In the genomic region with DNA sequence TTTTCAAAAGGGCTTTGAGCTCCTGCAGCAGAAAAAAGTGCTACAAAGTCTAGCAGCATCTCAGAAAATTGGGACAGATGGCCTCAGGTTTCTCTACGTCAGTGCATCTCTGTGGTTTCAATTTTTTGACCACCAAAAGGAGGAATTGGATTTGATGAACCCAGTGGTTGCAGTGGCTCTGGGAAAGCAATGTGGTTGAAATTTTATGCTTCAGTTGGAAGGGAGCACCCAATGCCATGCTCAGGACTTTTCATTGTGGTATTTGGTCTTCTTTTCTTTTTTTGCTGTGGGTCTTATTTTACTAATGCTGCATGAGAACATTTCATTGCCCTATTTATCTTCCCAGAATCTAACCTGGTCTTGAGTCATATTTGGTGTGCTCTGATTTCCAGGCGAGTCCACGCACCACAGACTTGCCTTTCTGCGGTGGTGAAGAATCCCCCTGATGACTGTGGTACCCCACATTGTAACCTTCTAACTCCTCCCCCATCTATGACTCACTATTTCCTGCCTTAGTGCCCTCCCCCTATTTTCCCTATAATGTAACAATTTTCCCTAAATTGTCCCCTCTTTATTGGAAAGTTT, we compare ENCODE assay signal across 1 cellular context.
A peak's percentile ranks its signal among the peaks of the same experiment; 100 is the strongest.
TF ChIP-seq lines count a peak whose summit lies in the region.

No MANE protein-coding gene starts in this region.

TF ChIP-seq in GM12878, 131 proteins besides CTCF, POLR2A, EP300 and RAD21 (continued from another document and continues in another):
- TF ChIP-seq, protein P1, sequence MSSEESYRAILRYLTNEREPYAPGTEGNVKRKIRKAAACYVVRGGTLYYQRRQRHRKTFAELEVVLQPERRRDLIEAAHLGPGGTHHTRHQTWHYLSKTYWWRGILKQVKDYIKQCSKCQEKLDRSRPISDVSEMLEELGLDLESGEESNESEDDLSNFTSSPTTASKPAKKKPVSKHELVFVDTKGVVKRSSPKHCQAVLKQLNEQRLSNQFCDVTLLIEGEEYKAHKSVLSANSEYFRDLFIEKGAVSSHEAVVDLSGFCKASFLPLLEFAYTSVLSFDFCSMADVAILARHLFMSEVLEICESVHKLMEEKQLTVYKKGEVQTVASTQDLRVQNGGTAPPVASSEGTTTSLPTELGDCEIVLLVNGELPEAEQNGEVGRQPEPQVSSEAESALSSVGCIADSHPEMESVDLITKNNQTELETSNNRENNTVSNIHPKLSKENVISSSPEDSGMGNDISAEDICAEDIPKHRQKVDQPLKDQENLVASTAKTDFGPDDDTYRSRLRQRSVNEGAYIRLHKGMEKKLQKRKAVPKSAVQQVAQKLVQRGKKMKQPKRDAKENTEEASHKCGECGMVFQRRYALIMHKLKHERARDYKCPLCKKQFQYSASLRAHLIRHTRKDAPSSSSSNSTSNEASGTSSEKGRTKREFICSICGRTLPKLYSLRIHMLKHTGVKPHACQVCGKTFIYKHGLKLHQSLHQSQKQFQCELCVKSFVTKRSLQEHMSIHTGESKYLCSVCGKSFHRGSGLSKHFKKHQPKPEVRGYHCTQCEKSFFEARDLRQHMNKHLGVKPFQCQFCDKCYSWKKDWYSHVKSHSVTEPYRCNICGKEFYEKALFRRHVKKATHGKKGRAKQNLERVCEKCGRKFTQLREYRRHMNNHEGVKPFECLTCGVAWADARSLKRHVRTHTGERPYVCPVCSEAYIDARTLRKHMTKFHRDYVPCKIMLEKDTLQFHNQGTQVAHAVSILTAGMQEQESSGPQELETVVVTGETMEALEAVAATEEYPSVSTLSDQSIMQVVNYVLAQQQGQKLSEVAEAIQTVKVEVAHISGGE (CRISPR knock-in tag; IDR thresholded peaks at IDR 0.05): no peak
- peak; percentile 87 for TF ChIP-seq SPI1 (IDR thresholded peaks at IDR 0.05; ENCODE audit: borderline replicate concordance, insufficient read depth, low read depth, low read length)
- no peak for TF ChIP-seq RBBP5 (conservative IDR thresholded peaks at IDR 0.05)
- TF ChIP-seq SREBF1 (IDR thresholded peaks at IDR 0.05; ENCODE audit: low read length): no peak
- TF ChIP-seq FOXM1 (IDR thresholded peaks at IDR 0.05; ENCODE audit: low read depth, low read length): peak; percentile 98
- no peak for TF ChIP-seq SMARCA5 (IDR thresholded peaks at IDR 0.05)
- peak; percentile 96 for TF ChIP-seq MTA3 (IDR thresholded peaks at IDR 0.05; ENCODE audit: borderline replicate concordance, low read length)
- peak; percentile 87 for TF ChIP-seq PML (IDR thresholded peaks at IDR 0.05; ENCODE audit: low read length)
- peak; percentile 86 for TF ChIP-seq BCL11A (IDR thresholded peaks at IDR 0.05; ENCODE audit: low read depth, low read length)
- peak; percentile 57; the same call in 1 of the 2 replicates for TF ChIP-seq NBN (IDR thresholded peaks at IDR 0.05)
- no peak for TF ChIP-seq ESRRA (IDR thresholded peaks at IDR 0.05; ENCODE audit: low read length)
- TF ChIP-seq BMI1 (IDR thresholded peaks at IDR 0.05; ENCODE audit: borderline replicate concordance): peak; percentile 68
- peak; percentile 53 for TF ChIP-seq SMAD1 (IDR thresholded peaks at IDR 0.05; ENCODE audit: low read depth, partially characterized antibody)
- TF ChIP-seq, protein P2, sequence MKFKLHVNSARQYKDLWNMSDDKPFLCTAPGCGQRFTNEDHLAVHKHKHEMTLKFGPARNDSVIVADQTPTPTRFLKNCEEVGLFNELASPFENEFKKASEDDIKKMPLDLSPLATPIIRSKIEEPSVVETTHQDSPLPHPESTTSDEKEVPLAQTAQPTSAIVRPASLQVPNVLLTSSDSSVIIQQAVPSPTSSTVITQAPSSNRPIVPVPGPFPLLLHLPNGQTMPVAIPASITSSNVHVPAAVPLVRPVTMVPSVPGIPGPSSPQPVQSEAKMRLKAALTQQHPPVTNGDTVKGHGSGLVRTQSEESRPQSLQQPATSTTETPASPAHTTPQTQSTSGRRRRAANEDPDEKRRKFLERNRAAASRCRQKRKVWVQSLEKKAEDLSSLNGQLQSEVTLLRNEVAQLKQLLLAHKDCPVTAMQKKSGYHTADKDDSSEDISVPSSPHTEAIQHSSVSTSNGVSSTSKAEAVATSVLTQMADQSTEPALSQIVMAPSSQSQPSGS (IDR thresholded peaks at IDR 0.05; ENCODE audit: low read length): peak; percentile 98
- TF ChIP-seq RCOR1 (conservative IDR thresholded peaks at IDR 0.05; ENCODE audit: low read depth, low read length): no peak
- peak; percentile 68; the same call in 1 of the 2 replicates for TF ChIP-seq TCF7 (IDR thresholded peaks at IDR 0.05; ENCODE audit: borderline replicate concordance)
- no peak for TF ChIP-seq TBL1XR1 (IDR thresholded peaks at IDR 0.05; ENCODE audit: low read depth, low read length)
- TF ChIP-seq MTA2 (IDR thresholded peaks at IDR 0.05; ENCODE audit: low read depth): peak; percentile 88
- TF ChIP-seq KLF5 (IDR thresholded peaks at IDR 0.05; ENCODE audit: partially characterized antibody): peak; percentile 61
- peak; percentile 85 for TF ChIP-seq TCF3 (IDR thresholded peaks at IDR 0.05; ENCODE audit: borderline replicate concordance, insufficient read depth, low read depth, low read length)
- peak; percentile 75 for TF ChIP-seq MEF2B (IDR thresholded peaks at IDR 0.05; ENCODE audit: partially characterized antibody, poor library complexity, severe bottlenecking)
- peak; percentile 96 for TF ChIP-seq ZBED1 (IDR thresholded peaks at IDR 0.05; ENCODE audit: borderline replicate concordance)
- peak; percentile 57 for TF ChIP-seq RELA (IDR thresholded peaks at IDR 0.05; ENCODE audit: borderline replicate concordance, partially characterized antibody)
- peak; percentile 74; the same call in 1 of the 2 replicates for TF ChIP-seq PAX5 (IDR thresholded peaks at IDR 0.05; ENCODE audit: borderline replicate concordance, low read depth, low read length)
- TF ChIP-seq JUNB (IDR thresholded peaks at IDR 0.05): peak; percentile 88
- peak; percentile 84 for TF ChIP-seq TCF12 (IDR thresholded peaks at IDR 0.05; ENCODE audit: low read depth, low read length)
- peak; percentile 70; the same call in 1 of the 2 replicates for TF ChIP-seq GATAD2B (conservative IDR thresholded peaks at IDR 0.05; ENCODE audit: low read depth)
- no peak for TF ChIP-seq NR2C1 (IDR thresholded peaks at IDR 0.05)
- peak; percentile 100 for TF ChIP-seq EED (IDR thresholded peaks at IDR 0.05; ENCODE audit: low read depth)
- TF ChIP-seq ETV6 (conservative IDR thresholded peaks at IDR 0.05 in 1 of 2, IDR thresholded peaks at IDR 0.05 in 1 of 2; ENCODE audit: borderline replicate concordance in 1 of 2, low read depth in 1 of 2): peak in 1 of 2 experiments; percentile 69; a peak in 1 of 4 replicates
- TF ChIP-seq SP1 (IDR thresholded peaks at IDR 0.05; ENCODE audit: low read depth, low read length): peak; percentile 79
- TF ChIP-seq, protein P3, sequence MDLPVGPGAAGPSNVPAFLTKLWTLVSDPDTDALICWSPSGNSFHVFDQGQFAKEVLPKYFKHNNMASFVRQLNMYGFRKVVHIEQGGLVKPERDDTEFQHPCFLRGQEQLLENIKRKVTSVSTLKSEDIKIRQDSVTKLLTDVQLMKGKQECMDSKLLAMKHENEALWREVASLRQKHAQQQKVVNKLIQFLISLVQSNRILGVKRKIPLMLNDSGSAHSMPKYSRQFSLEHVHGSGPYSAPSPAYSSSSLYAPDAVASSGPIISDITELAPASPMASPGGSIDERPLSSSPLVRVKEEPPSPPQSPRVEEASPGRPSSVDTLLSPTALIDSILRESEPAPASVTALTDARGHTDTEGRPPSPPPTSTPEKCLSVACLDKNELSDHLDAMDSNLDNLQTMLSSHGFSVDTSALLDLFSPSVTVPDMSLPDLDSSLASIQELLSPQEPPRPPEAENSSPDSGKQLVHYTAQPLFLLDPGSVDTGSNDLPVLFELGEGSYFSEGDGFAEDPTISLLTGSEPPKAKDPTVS (IDR thresholded peaks at IDR 0.05; ENCODE audit: low read depth, low read length): no peak
- TF ChIP-seq CEBPB (IDR thresholded peaks at IDR 0.05; ENCODE audit: borderline replicate concordance in 1 of 2, low read depth in 2 of 2, low read length in 2 of 2): peak in 1 of 2 experiments; percentile 93; a peak in 1 of 4 replicates
- TF ChIP-seq SMC3 (IDR thresholded peaks at IDR 0.05; ENCODE audit: borderline replicate concordance, low read length): no peak
- TF ChIP-seq, protein P4, sequence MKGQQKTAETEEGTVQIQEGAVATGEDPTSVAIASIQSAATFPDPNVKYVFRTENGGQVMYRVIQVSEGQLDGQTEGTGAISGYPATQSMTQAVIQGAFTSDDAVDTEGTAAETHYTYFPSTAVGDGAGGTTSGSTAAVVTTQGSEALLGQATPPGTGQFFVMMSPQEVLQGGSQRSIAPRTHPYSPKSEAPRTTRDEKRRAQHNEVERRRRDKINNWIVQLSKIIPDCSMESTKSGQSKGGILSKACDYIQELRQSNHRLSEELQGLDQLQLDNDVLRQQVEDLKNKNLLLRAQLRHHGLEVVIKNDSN (IDR thresholded peaks at IDR 0.05; ENCODE audit: borderline replicate concordance, extremely low read length, insufficient read depth, low read depth, low read length): no peak
- no peak for TF ChIP-seq KAT2A (conservative IDR thresholded peaks at IDR 0.05; ENCODE audit: control insufficient read depth, low read depth, low read length)
- no peak for TF ChIP-seq SUZ12 (IDR thresholded peaks at IDR 0.05; ENCODE audit: unreplicated experiment)
- TF ChIP-seq TARDBP (IDR thresholded peaks at IDR 0.05; ENCODE audit: borderline replicate concordance): no peak
- TF ChIP-seq ZNF384 (IDR thresholded peaks at IDR 0.05; ENCODE audit: borderline replicate concordance, low read depth, low read length): no peak
- no peak for TF ChIP-seq MYC (IDR thresholded peaks at IDR 0.05; ENCODE audit: insufficient read depth, insufficient read length, insufficient replicate concordance, low read length, severe bottlenecking)
- TF ChIP-seq, protein P5, sequence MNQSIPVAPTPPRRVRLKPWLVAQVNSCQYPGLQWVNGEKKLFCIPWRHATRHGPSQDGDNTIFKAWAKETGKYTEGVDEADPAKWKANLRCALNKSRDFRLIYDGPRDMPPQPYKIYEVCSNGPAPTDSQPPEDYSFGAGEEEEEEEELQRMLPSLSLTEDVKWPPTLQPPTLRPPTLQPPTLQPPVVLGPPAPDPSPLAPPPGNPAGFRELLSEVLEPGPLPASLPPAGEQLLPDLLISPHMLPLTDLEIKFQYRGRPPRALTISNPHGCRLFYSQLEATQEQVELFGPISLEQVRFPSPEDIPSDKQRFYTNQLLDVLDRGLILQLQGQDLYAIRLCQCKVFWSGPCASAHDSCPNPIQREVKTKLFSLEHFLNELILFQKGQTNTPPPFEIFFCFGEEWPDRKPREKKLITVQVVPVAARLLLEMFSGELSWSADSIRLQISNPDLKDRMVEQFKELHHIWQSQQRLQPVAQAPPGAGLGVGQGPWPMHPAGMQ (IDR thresholded peaks at IDR 0.05; ENCODE audit: borderline replicate concordance): peak; percentile 43; the same call in 1 of the 2 replicates
- no peak for TF ChIP-seq SIX5 (IDR thresholded peaks at IDR 0.05; ENCODE audit: low read depth, low read length, severe bottlenecking)
- TF ChIP-seq, protein P6, sequence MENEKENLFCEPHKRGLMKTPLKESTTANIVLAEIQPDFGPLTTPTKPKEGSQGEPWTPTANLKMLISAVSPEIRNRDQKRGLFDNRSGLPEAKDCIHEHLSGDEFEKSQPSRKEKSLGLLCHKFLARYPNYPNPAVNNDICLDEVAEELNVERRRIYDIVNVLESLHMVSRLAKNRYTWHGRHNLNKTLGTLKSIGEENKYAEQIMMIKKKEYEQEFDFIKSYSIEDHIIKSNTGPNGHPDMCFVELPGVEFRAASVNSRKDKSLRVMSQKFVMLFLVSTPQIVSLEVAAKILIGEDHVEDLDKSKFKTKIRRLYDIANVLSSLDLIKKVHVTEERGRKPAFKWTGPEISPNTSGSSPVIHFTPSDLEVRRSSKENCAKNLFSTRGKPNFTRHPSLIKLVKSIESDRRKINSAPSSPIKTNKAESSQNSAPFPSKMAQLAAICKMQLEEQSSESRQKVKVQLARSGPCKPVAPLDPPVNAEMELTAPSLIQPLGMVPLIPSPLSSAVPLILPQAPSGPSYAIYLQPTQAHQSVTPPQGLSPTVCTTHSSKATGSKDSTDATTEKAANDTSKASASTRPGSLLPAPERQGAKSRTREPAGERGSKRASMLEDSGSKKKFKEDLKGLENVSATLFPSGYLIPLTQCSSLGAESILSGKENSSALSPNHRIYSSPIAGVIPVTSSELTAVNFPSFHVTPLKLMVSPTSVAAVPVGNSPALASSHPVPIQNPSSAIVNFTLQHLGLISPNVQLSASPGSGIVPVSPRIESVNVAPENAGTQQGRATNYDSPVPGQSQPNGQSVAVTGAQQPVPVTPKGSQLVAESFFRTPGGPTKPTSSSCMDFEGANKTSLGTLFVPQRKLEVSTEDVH (IDR thresholded peaks at IDR 0.05; ENCODE audit: low read depth, partially characterized antibody): no peak
- no peak for TF ChIP-seq POLR2AphosphoS5 (IDR thresholded peaks at IDR 0.05; ENCODE audit: low read length)
- TF ChIP-seq, protein P7, sequence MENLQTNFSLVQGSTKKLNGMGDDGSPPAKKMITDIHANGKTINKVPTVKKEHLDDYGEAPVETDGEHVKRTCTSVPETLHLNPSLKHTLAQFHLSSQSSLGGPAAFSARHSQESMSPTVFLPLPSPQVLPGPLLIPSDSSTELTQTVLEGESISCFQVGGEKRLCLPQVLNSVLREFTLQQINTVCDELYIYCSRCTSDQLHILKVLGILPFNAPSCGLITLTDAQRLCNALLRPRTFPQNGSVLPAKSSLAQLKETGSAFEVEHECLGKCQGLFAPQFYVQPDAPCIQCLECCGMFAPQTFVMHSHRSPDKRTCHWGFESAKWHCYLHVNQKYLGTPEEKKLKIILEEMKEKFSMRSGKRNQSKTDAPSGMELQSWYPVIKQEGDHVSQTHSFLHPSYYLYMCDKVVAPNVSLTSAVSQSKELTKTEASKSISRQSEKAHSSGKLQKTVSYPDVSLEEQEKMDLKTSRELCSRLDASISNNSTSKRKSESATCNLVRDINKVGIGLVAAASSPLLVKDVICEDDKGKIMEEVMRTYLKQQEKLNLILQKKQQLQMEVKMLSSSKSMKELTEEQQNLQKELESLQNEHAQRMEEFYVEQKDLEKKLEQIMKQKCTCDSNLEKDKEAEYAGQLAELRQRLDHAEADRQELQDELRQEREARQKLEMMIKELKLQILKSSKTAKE (IDR thresholded peaks at IDR 0.05; ENCODE audit: low read depth, poor library complexity, severe bottlenecking): peak; percentile 84
- TF ChIP-seq WRNIP1 (IDR thresholded peaks at IDR 0.05; ENCODE audit: borderline replicate concordance, low read depth, low read length): no peak
- TF ChIP-seq, protein P8, sequence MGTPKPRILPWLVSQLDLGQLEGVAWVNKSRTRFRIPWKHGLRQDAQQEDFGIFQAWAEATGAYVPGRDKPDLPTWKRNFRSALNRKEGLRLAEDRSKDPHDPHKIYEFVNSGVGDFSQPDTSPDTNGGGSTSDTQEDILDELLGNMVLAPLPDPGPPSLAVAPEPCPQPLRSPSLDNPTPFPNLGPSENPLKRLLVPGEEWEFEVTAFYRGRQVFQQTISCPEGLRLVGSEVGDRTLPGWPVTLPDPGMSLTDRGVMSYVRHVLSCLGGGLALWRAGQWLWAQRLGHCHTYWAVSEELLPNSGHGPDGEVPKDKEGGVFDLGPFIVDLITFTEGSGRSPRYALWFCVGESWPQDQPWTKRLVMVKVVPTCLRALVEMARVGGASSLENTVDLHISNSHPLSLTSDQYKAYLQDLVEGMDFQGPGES (IDR thresholded peaks at IDR 0.05): no peak
